In the genomic region with DNA sequence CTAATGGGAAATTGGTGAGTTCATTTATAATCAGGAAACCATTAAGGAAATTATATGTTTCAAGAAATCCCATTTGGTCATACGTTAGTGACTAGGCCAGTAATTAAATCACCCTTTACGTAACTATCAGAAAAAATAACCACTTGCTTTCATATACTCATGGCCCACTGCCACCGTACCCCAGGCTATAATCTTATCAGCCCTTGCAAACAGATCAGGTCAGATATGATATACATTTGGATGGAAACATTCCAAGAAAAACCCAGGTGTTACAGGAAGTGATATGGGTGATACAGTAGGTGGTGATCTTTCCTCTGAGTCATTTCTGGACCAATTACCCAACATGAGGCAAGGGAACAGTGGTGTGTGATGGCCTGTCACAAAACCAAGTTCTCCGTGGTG, we compare ENCODE assay signal across 1 cellular context.
TF ChIP-seq lines count a peak whose summit lies in the region.

No MANE protein-coding gene starts in this region.

TF ChIP-seq in K562, 482 proteins besides CTCF, POLR2A, EP300 and RAD21 (continued from another document and continues in another):
- TF ChIP-seq TAF9B (IDR thresholded peaks at IDR 0.05; ENCODE audit: partially characterized antibody) = no peak
- TF ChIP-seq DMBX1 (CRISPR knock-in tag; IDR thresholded peaks at IDR 0.05; ENCODE audit: borderline replicate concordance) = no peak
- no peak for TF ChIP-seq NEUROD1 (IDR thresholded peaks at IDR 0.05; ENCODE audit: borderline replicate concordance, low read depth, low read length, partially characterized antibody)
- no peak for TF ChIP-seq NR3C1 (CRISPR knock-in tag; IDR thresholded peaks at IDR 0.05)
- TF ChIP-seq, protein P1, sequence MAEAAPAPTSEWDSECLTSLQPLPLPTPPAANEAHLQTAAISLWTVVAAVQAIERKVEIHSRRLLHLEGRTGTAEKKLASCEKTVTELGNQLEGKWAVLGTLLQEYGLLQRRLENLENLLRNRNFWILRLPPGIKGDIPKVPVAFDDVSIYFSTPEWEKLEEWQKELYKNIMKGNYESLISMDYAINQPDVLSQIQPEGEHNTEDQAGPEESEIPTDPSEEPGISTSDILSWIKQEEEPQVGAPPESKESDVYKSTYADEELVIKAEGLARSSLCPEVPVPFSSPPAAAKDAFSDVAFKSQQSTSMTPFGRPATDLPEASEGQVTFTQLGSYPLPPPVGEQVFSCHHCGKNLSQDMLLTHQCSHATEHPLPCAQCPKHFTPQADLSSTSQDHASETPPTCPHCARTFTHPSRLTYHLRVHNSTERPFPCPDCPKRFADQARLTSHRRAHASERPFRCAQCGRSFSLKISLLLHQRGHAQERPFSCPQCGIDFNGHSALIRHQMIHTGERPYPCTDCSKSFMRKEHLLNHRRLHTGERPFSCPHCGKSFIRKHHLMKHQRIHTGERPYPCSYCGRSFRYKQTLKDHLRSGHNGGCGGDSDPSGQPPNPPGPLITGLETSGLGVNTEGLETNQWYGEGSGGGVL (CRISPR knock-in tag; IDR thresholded peaks at IDR 0.05) = no peak
- TF ChIP-seq ZNF436 (CRISPR knock-in tag; IDR thresholded peaks at IDR 0.05) = no peak
- TF ChIP-seq, protein P2, sequence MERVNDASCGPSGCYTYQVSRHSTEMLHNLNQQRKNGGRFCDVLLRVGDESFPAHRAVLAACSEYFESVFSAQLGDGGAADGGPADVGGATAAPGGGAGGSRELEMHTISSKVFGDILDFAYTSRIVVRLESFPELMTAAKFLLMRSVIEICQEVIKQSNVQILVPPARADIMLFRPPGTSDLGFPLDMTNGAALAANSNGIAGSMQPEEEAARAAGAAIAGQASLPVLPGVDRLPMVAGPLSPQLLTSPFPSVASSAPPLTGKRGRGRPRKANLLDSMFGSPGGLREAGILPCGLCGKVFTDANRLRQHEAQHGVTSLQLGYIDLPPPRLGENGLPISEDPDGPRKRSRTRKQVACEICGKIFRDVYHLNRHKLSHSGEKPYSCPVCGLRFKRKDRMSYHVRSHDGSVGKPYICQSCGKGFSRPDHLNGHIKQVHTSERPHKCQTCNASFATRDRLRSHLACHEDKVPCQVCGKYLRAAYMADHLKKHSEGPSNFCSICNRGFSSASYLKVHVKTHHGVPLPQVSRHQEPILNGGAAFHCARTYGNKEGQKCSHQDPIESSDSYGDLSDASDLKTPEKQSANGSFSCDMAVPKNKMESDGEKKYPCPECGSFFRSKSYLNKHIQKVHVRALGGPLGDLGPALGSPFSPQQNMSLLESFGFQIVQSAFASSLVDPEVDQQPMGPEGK (CRISPR knock-in tag; IDR thresholded peaks at IDR 0.05; ENCODE audit: borderline replicate concordance) = no peak
- TF ChIP-seq TAF1 (IDR thresholded peaks at IDR 0.05; ENCODE audit: control insufficient read depth, extremely low read depth, insufficient read depth, low read length, severe bottlenecking) = no peak
- TF ChIP-seq, protein P3, sequence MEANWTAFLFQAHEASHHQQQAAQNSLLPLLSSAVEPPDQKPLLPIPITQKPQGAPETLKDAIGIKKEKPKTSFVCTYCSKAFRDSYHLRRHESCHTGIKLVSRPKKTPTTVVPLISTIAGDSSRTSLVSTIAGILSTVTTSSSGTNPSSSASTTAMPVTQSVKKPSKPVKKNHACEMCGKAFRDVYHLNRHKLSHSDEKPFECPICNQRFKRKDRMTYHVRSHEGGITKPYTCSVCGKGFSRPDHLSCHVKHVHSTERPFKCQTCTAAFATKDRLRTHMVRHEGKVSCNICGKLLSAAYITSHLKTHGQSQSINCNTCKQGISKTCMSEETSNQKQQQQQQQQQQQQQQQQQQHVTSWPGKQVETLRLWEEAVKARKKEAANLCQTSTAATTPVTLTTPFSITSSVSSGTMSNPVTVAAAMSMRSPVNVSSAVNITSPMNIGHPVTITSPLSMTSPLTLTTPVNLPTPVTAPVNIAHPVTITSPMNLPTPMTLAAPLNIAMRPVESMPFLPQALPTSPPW (CRISPR knock-in tag; IDR thresholded peaks at IDR 0.05) = no peak
- TF ChIP-seq TCFL5 (CRISPR knock-in tag; conservative IDR thresholded peaks at IDR 0.05) = no peak
- TF ChIP-seq, protein P4, sequence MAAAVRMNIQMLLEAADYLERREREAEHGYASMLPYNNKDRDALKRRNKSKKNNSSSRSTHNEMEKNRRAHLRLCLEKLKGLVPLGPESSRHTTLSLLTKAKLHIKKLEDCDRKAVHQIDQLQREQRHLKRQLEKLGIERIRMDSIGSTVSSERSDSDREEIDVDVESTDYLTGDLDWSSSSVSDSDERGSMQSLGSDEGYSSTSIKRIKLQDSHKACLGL (CRISPR knock-in tag; IDR thresholded peaks at IDR 0.05; ENCODE audit: borderline replicate concordance, poor library complexity, severe bottlenecking) = no peak
- TF ChIP-seq NBN (IDR thresholded peaks at IDR 0.05; ENCODE audit: low read depth) = no peak
- no peak for TF ChIP-seq ZNF253 (CRISPR knock-in tag; conservative IDR thresholded peaks at IDR 0.05)
- no peak for TF ChIP-seq SRF (CRISPR knock-in tag; IDR thresholded peaks at IDR 0.05)
- no peak for TF ChIP-seq TAF7 (tag; IDR thresholded peaks at IDR 0.05)
- no peak for TF ChIP-seq SMC3 (conservative IDR thresholded peaks at IDR 0.05; ENCODE audit: insufficient read depth, low read depth, low read length)
- TF ChIP-seq ZNF717 (CRISPR knock-in tag; IDR thresholded peaks at IDR 0.05) = no peak
- TF ChIP-seq ZBTB1 (CRISPR knock-in tag; IDR thresholded peaks at IDR 0.05; ENCODE audit: borderline replicate concordance, low read depth) = no peak
- TF ChIP-seq CXXC5 (CRISPR knock-in tag; IDR thresholded peaks at IDR 0.05) = no peak
- TF ChIP-seq DNMT1 (IDR thresholded peaks at IDR 0.05) = no peak
- no peak for TF ChIP-seq SMAD2 (IDR thresholded peaks at IDR 0.05; ENCODE audit: low read depth, low read length)
- TF ChIP-seq FUS (optimal IDR thresholded peaks at IDR 0.05; ENCODE audit: low read depth, low read length) = no peak
- no peak for TF ChIP-seq ZNF41 (CRISPR knock-in tag; conservative IDR thresholded peaks at IDR 0.05)
- no peak for TF ChIP-seq SAP30 (IDR thresholded peaks at IDR 0.05; ENCODE audit: borderline replicate concordance, insufficient read depth, low read depth, low read length, poor library complexity, severe bottlenecking)
- no peak for TF ChIP-seq ZC3H4 (CRISPR knock-in tag; IDR thresholded peaks at IDR 0.05; ENCODE audit: borderline replicate concordance)
- 0 out of 2 replicates have a peak, but pooled peaks have one; percentile 31 for TF ChIP-seq NCOR1 (IDR thresholded peaks at IDR 0.05)
- TF ChIP-seq MTA3 (IDR thresholded peaks at IDR 0.05; ENCODE audit: borderline replicate concordance) = no peak
- TF ChIP-seq KLF10 (CRISPR knock-in tag; IDR thresholded peaks at IDR 0.05) = no peak
- TF ChIP-seq, protein P5, sequence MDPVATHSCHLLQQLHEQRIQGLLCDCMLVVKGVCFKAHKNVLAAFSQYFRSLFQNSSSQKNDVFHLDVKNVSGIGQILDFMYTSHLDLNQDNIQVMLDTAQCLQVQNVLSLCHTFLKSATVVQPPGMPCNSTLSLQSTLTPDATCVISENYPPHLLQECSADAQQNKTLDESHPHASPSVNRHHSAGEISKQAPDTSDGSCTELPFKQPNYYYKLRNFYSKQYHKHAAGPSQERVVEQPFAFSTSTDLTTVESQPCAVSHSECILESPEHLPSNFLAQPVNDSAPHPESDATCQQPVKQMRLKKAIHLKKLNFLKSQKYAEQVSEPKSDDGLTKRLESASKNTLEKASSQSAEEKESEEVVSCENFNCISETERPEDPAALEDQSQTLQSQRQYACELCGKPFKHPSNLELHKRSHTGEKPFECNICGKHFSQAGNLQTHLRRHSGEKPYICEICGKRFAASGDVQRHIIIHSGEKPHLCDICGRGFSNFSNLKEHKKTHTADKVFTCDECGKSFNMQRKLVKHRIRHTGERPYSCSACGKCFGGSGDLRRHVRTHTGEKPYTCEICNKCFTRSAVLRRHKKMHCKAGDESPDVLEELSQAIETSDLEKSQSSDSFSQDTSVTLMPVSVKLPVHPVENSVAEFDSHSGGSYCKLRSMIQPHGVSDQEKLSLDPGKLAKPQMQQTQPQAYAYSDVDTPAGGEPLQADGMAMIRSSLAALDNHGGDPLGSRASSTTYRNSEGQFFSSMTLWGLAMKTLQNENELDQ (CRISPR knock-in tag; IDR thresholded peaks at IDR 0.05; ENCODE audit: borderline replicate concordance) = no peak
- TF ChIP-seq, protein P6, sequence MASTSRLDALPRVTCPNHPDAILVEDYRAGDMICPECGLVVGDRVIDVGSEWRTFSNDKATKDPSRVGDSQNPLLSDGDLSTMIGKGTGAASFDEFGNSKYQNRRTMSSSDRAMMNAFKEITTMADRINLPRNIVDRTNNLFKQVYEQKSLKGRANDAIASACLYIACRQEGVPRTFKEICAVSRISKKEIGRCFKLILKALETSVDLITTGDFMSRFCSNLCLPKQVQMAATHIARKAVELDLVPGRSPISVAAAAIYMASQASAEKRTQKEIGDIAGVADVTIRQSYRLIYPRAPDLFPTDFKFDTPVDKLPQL (IDR thresholded peaks at IDR 0.05; ENCODE audit: extremely low read depth, insufficient read length) = no peak
- no peak for TF ChIP-seq ZNF668 (CRISPR knock-in tag; IDR thresholded peaks at IDR 0.05)
- no peak for TF ChIP-seq FOXM1 (IDR thresholded peaks at IDR 0.05; ENCODE audit: low read depth)
- no peak for TF ChIP-seq FOXM1 (CRISPR knock-in tag; IDR thresholded peaks at IDR 0.05; ENCODE audit: low read depth)
- no peak for TF ChIP-seq LCOR (CRISPR knock-in tag; IDR thresholded peaks at IDR 0.05)
- TF ChIP-seq ZNF583 (CRISPR knock-in tag; IDR thresholded peaks at IDR 0.05) = no peak
- TF ChIP-seq, protein P7, sequence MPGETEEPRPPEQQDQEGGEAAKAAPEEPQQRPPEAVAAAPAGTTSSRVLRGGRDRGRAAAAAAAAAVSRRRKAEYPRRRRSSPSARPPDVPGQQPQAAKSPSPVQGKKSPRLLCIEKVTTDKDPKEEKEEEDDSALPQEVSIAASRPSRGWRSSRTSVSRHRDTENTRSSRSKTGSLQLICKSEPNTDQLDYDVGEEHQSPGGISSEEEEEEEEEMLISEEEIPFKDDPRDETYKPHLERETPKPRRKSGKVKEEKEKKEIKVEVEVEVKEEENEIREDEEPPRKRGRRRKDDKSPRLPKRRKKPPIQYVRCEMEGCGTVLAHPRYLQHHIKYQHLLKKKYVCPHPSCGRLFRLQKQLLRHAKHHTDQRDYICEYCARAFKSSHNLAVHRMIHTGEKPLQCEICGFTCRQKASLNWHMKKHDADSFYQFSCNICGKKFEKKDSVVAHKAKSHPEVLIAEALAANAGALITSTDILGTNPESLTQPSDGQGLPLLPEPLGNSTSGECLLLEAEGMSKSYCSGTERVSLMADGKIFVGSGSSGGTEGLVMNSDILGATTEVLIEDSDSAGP (CRISPR knock-in tag; IDR thresholded peaks at IDR 0.05) = no peak
- TF ChIP-seq CCAR2 (IDR thresholded peaks at IDR 0.05; ENCODE audit: low read depth, low read length) = no peak
- TF ChIP-seq ZNF347 (CRISPR knock-in tag; IDR thresholded peaks at IDR 0.05; ENCODE audit: low read depth) = no peak
- TF ChIP-seq RFX5 (IDR thresholded peaks at IDR 0.05; ENCODE audit: low read depth, low read length) = no peak
- no peak for TF ChIP-seq RFX7 (CRISPR knock-in tag; IDR thresholded peaks at IDR 0.05)
- no peak for TF ChIP-seq SRSF3 (IDR thresholded peaks at IDR 0.05; ENCODE audit: insufficient read depth, low read length)
- TF ChIP-seq, protein P8, sequence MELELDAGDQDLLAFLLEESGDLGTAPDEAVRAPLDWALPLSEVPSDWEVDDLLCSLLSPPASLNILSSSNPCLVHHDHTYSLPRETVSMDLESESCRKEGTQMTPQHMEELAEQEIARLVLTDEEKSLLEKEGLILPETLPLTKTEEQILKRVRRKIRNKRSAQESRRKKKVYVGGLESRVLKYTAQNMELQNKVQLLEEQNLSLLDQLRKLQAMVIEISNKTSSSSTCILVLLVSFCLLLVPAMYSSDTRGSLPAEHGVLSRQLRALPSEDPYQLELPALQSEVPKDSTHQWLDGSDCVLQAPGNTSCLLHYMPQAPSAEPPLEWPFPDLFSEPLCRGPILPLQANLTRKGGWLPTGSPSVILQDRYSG (tag; conservative IDR thresholded peaks at IDR 0.05; ENCODE audit: low read depth) = no peak
- peak; percentile 92 for TF ChIP-seq ZEB2 (IDR thresholded peaks at IDR 0.05)
- TF ChIP-seq KLF16 (IDR thresholded peaks at IDR 0.05) = no peak
- no peak for TF ChIP-seq BRCA1 (IDR thresholded peaks at IDR 0.05)
- TF ChIP-seq BRCA1 (CRISPR knock-in tag; IDR thresholded peaks at IDR 0.05) = no peak
- TF ChIP-seq, protein P9, sequence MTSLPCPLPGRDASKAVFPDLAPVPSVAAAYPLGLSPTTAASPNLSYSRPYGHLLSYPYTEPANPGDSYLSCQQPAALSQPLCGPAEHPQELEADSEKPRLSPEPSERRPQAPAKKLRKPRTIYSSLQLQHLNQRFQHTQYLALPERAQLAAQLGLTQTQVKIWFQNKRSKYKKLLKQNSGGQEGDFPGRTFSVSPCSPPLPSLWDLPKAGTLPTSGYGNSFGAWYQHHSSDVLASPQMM (CRISPR knock-in tag; IDR thresholded peaks at IDR 0.05) = no peak
- TF ChIP-seq MECOM (CRISPR knock-in tag; IDR thresholded peaks at IDR 0.05) = no peak
- TF ChIP-seq ZNF696 (CRISPR knock-in tag; conservative IDR thresholded peaks at IDR 0.05) = no peak
- TF ChIP-seq ETV6 (IDR thresholded peaks at IDR 0.05; ENCODE audit: borderline replicate concordance in 1 of 2, low read depth in 2 of 2, low read length in 1 of 2) = 0 out of 4 replicates have a peak, but pooled peaks of 1 of the 2 experiments have one; percentile 63
- no peak for TF ChIP-seq ETV6 (CRISPR knock-in tag; IDR thresholded peaks at IDR 0.05; ENCODE audit: borderline replicate concordance)
- TF ChIP-seq JUNB (CRISPR knock-in tag; conservative IDR thresholded peaks at IDR 0.05) = no peak
- no peak for TF ChIP-seq PCBP1 (IDR thresholded peaks at IDR 0.05; ENCODE audit: low read depth, low read length, poor library complexity, severe bottlenecking)
- no peak for TF ChIP-seq DDX20 (tag; IDR thresholded peaks at IDR 0.05; ENCODE audit: low read depth)
- no peak for TF ChIP-seq ZNF75A (CRISPR knock-in tag; IDR thresholded peaks at IDR 0.05)
- no peak for TF ChIP-seq YY1 (IDR thresholded peaks at IDR 0.05; ENCODE audit: borderline replicate concordance in 1 of 3, control insufficient read depth in 1 of 3, extremely low read depth in 1 of 3, insufficient read depth in 3 of 3, insufficient read length in 1 of 3, insufficient replicate concordance in 2 of 3, low read depth in 1 of 3, low read length in 2 of 3)
- TF ChIP-seq SNIP1 (IDR thresholded peaks at IDR 0.05; ENCODE audit: low read depth) = no peak
- TF ChIP-seq SOX6 (IDR thresholded peaks at IDR 0.05) = peak; percentile 55; the same call in 1 of the 2 replicates
- TF ChIP-seq POU5F1 (IDR thresholded peaks at IDR 0.05; ENCODE audit: borderline replicate concordance, low read depth, low read length, partially characterized antibody) = no peak
- no peak for TF ChIP-seq NCOA1 (IDR thresholded peaks at IDR 0.05; ENCODE audit: low read depth)
- TF ChIP-seq NUFIP1 (IDR thresholded peaks at IDR 0.05; ENCODE audit: partially characterized antibody) = no peak
- TF ChIP-seq, protein P10, sequence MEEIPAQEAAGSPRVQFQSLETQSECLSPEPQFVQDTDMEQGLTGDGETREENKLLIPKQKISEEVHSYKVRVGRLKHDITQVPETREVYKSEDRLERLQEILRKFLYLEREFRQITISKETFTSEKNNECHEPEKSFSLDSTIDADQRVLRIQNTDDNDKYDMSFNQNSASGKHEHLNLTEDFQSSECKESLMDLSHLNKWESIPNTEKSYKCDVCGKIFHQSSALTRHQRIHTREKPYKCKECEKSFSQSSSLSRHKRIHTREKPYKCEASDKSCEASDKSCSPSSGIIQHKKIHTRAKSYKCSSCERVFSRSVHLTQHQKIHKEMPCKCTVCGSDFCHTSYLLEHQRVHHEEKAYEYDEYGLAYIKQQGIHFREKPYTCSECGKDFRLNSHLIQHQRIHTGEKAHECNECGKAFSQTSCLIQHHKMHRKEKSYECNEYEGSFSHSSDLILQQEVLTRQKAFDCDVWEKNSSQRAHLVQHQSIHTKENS (CRISPR knock-in tag; IDR thresholded peaks at IDR 0.05) = no peak
- no peak for TF ChIP-seq SMARCE1 (IDR thresholded peaks at IDR 0.05)
- TF ChIP-seq WHSC1 (IDR thresholded peaks at IDR 0.05; ENCODE audit: low read length) = no peak
